Comparison of ENCODE assay signal across 1 cellular context in genomic region chr13:79658333-79658975, GRCh38.
TF ChIP-seq lines count a peak whose summit lies in the region.

No MANE protein-coding gene starts in this region.

TF ChIP-seq in SK-N-SH treated with all-trans-retinoic acid at 6 μM for 48 hours, 23 proteins besides CTCF, POLR2A, EP300 and RAD21 (continued from another document):
- no peak for TF ChIP-seq CREB5 (CRISPR knock-in tag; IDR thresholded peaks at IDR 0.05; ENCODE audit: low read depth)
